In the genomic region with DNA sequence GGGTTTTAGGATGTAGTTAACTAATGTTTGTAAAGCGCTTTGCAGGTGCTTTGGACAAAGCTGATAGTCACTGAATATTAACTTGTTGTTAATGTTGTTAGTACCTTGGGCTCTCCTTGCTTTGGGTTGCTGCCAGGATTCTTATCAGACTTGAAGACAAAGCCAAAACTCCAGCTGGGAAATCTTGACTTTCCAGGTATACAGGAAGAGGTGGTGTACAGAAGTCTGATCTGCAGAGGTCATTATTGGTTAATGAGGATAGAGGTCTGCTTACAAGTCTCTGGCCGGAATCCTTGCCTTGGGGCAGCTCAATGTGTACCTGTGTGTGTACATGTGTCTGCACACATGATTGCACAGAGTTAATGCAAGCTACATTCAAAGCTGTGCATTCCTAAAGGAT, we compare ENCODE assay signal across 19 cellular contexts.
A peak's percentile ranks its signal among the peaks of the same experiment; 100 is the strongest.
DNase-seq lines count a peak whose midpoint lies in the region; ATAC-seq, FAIRE-seq and TF ChIP-seq lines count a peak whose summit lies in the region.
"Had no signal": no experiment of that assay in that cellular context is flagged by ENCODE, and none has a peak within 500 bp of the region (broad histone marks: within the 10 kb centered on the region; RNA-seq: fewer than 3 reads in every experiment).

No MANE protein-coding gene starts in this region.

- H2BK5ac ChIP-seq in H1 (ENCODE audit: low read depth, low read length), result no peak overlapping the region

- no peak overlapping the region for H4K5ac ChIP-seq in H1 (ENCODE audit: insufficient read length, low read depth, low read length)

- peaks cover 4% of the 10 kb centered on the region; the same call in 1 of the 2 replicates for H3K27me3 ChIP-seq in PC-9 (ENCODE audit: insufficient read depth, low read depth)
- H3K27me3 ChIP-seq in H1 (replicated peaks in 1 of 4; ENCODE audit: control insufficient read depth in 3 of 4, extremely low read depth in 1 of 4, insufficient read depth in 3 of 4, low read length in 3 of 4), result peaks cover 0 to 2% (median 0%) of the 10 kb centered on the region in 4 experiments; a peak in 2 of 7 replicates
- H3K27me3 ChIP-seq in small intestine (ENCODE audit: control insufficient read depth in 2 of 2, insufficient read depth in 2 of 2, low read length in 2 of 2), result peaks cover 4 to 6% of the 10 kb centered on the region in 2 donors

- no TSS peak for BruUV-seq in PC-9 (replicated peaks; lab: Mats Ljungman, UMichigan)

- H3K4me2 ChIP-seq in PC-9 (peak overlapping the region; percentile 43), H1 (ENCODE audit: insufficient read depth in 1 of 2, low read depth in 2 of 2, low read length in 2 of 2) (no peak overlapping the region)

- no peak overlapping the region for H3K9ac ChIP-seq in H1 (replicated peaks in 1 of 4; ENCODE audit: extremely low read depth in 1 of 4, low read depth in 3 of 4, low read length in 3 of 4)

- DNase-seq in PC-9 (peak; percentile 31 to 74), H1 (ENCODE audit: low read depth in 1 of 2, low spot score in 2 of 2) (no peak), small intestine (peak; percentile 11), NCI-H774 (lab: John Stamatoyannopoulos, UW) (no peak)
- no peak for DNase-seq in activated naive CD4-positive, alpha-beta T cell treated with Interleukin-2 at 50 U/mL for 16 hours
- DNase-seq: 8988T; C1 segment of cervical spinal cord; Caco-2; CD4-positive, CD25-positive, alpha-beta regulatory T cell; CD8-positive, alpha-beta T cell; DMS153; GF-D8; GOT3; H7; HCEC 1CT had no signal

- peak overlapping the region; percentile 26; the same call in 1 of the 2 replicates for H3K18ac ChIP-seq in H1 (ENCODE audit: extremely low read depth, low read length)

- H3K23ac ChIP-seq in H1 (ENCODE audit: insufficient read length), result no peak overlapping the region

- H4K91ac ChIP-seq in H1 (replicated peaks; ENCODE audit: insufficient read length, low read length), result no peak overlapping the region

- no peak overlapping the region for H3K56ac ChIP-seq in H1 (replicated peaks; ENCODE audit: insufficient read length, low read depth, low read length)

- CTCF ChIA-PET in PC-9 (lab: Charles Lee) (no interaction called here), H1 (lab: Charles Lee; ENCODE audit: partially characterized antibody) (interaction anchor here (0.7 to 1.4 kb wide), 3 partner anchors 10 to 23 kb away, joined by 3 to 4 read pairs (median 3); no protein-coding TSS in a partner anchor)

- no peak overlapping the region for H3K14ac ChIP-seq in H1 (ENCODE audit: insufficient read length)

- H4K8ac ChIP-seq in H1 (ENCODE audit: extremely low read depth, insufficient read depth, low read length), result no peak overlapping the region

- H3F3A ChIP-seq in PC-9 (ENCODE audit: insufficient read depth, low read depth), result peaks cover 24% of the 10 kb centered on the region

- 0 out of 2 replicates have a peak overlapping the region, but pooled peaks have one; percentile 11 for H2BK15ac ChIP-seq in H1 (ENCODE audit: low read length)

- H3K4me3 ChIP-seq in PC-9 (no peak overlapping the region), H1 (ENCODE audit: extremely low read depth in 1 of 4, insufficient read depth in 2 of 4, low read depth in 3 of 4, low read length in 4 of 4) (no peak overlapping the region), small intestine (ENCODE audit: low read depth in 1 of 2, low read length in 2 of 2) (no peak overlapping the region)

- H3K9me2 ChIP-seq in PC-9 (ENCODE audit: insufficient read depth), result no peaks in the 10 kb centered on the region

- H3K27ac ChIP-seq in C4-2B, result peak overlapping the region; percentile 13; the same call in 1 of the 2 replicates
- no peak overlapping the region for H3K27ac ChIP-seq in PC-9
- H3K27ac ChIP-seq in H1 (ENCODE audit: low read depth, low read length), result no peak overlapping the region
- H3K27ac ChIP-seq in small intestine (ENCODE audit: low read depth in 1 of 2, low read length in 1 of 2), result no peak overlapping the region

- TF ChIP-seq CTCF in C4-2B (conservative IDR thresholded peaks at IDR 0.05) (no peak), PC-9 (conservative IDR thresholded peaks at IDR 0.05) (no peak), H1 (IDR thresholded peaks at IDR 0.05; ENCODE audit: control extremely low read depth in 1 of 3, insufficient read depth in 1 of 3, low read depth in 1 of 3, low read length in 3 of 3) (no peak)

- H3K9me3 ChIP-seq in PC-9 (ENCODE audit: insufficient read depth, low read depth), result peaks cover 6% of the 10 kb centered on the region; the same call in 1 of the 2 replicates
- peaks cover 2 to 8% of the 10 kb centered on the region in 2 experiments; a peak in 1 of 4 replicates for H3K9me3 ChIP-seq in H1 (ENCODE audit: insufficient read depth in 2 of 2, low read depth in 1 of 2, low read length in 1 of 2)
- H3K9me3 ChIP-seq in small intestine (ENCODE audit: control insufficient read depth, low read depth), result no peaks in the 10 kb centered on the region
- H3K9me3 ChIP-seq: Caco-2 had no signal

- TF ChIP-seq RAD21 in H1 (IDR thresholded peaks at IDR 0.05 in 1 of 2, conservative IDR thresholded peaks at IDR 0.05 in 1 of 2; ENCODE audit: low read depth in 2 of 2, low read length in 2 of 2), result no peak

- H3K79me1 ChIP-seq in H1 (ENCODE audit: low read depth, low read length), result no peaks in the 10 kb centered on the region

- H3K4me1 ChIP-seq in PC-9 (replicated peaks; ENCODE audit: insufficient read depth), result peaks cover 50% of the 10 kb centered on the region
- H3K4me1 ChIP-seq in H1 (replicated peaks in 1 of 4; ENCODE audit: control insufficient read depth in 3 of 4, insufficient read depth in 4 of 4, low read length in 3 of 4), result peaks cover 17 to 35% (median 27%) of the 10 kb centered on the region in 4 experiments
- H3K4me1 ChIP-seq in small intestine (ENCODE audit: control insufficient read depth in 2 of 2, insufficient read depth in 1 of 2, low read depth in 1 of 2, low read length in 1 of 2), result no peaks in the 10 kb centered on the region

- TF ChIP-seq POLR2A in H1 (IDR thresholded peaks at IDR 0.05; ENCODE audit: control extremely low read depth in 1 of 2, low read depth in 2 of 2, low read length in 2 of 2), result no peak

- peak overlapping the region; percentile 57; the same call in 1 of the 2 replicates for H2BK20ac ChIP-seq in H1 (ENCODE audit: low read length)

- WGBS in H1 (ENCODE audit: extremely low coverage in 1 of 2, insufficient coverage in 1 of 2, insufficient read length in 1 of 2, insufficient replicate concordance in 2 of 2, low coverage in 1 of 2, low lambda C conversion rate in 2 of 2, missing lambda C conversion rate in 1 of 2), 2 experiments, result 77% methylated on average over 2 of the region's 2 CpGs; no CpG with 5 or more reads in 1 of the 2 experiments
- 13 to 64% (median 39%) methylated on average over 2 of the region's 2 CpGs for WGBS in small intestine, 3 donors

- H2AFZ ChIP-seq in PC-9 (no peak overlapping the region), H1 (ENCODE audit: low read length) (no peak overlapping the region)

- no peaks in the 10 kb centered on the region for H3K79me2 ChIP-seq in PC-9 (ENCODE audit: low read depth)
- no peaks in the 10 kb centered on the region for H3K79me2 ChIP-seq in H1 (ENCODE audit: control insufficient read depth in 1 of 2, insufficient read depth in 2 of 2, low read length in 2 of 2)

- H2BK120ac ChIP-seq in H1 (replicated peaks; ENCODE audit: low read depth, low read length), result no peak overlapping the region

- TF ChIP-seq EP300 in H1 (IDR thresholded peaks at IDR 0.05; ENCODE audit: borderline replicate concordance in 1 of 2, low read depth in 2 of 2, low read length in 2 of 2), result no peak

- no peak overlapping the region for H3K4ac ChIP-seq in H1 (replicated peaks; ENCODE audit: insufficient read length, low read depth, low read length)

- POLR2A ChIA-PET in PC-9 (lab: Charles Lee; ENCODE audit: unreplicated experiment), result no interaction called here
- POLR2A ChIA-PET in H1 (lab: Charles Lee; ENCODE audit: partially characterized antibody), result interaction anchor here (0.7 to 1.2 kb wide), 2 partner anchors 9 to 12 kb away, joined by 3 read pairs; no protein-coding TSS in a partner anchor

- no peaks in the 10 kb centered on the region for H3K36me3 ChIP-seq in PC-9 (ENCODE audit: low read depth)
- H3K36me3 ChIP-seq in H1 (ENCODE audit: control insufficient read depth in 2 of 4, insufficient read depth in 4 of 4, low read length in 3 of 4), result no peaks in the 10 kb centered on the region
- H3K36me3 ChIP-seq in small intestine (ENCODE audit: control insufficient read depth in 2 of 2, insufficient read depth in 2 of 2, low read length in 2 of 2), result no peaks in the 10 kb centered on the region

- H2AK5ac ChIP-seq in H1 (ENCODE audit: low read depth, low read length), result peak overlapping the region; percentile 53; the same call in 1 of the 2 replicates

- no peak for ATAC-seq in GM21576 (IDR thresholded peaks at IDR 0.05; ENCODE audit: unreplicated experiment)
- ATAC-seq: CD8-positive, alpha-beta T cell had no signal

- H4K20me1 ChIP-seq in PC-9 (ENCODE audit: insufficient read depth) (no peaks in the 10 kb centered on the region), H1 (replicated peaks in 1 of 2; ENCODE audit: control insufficient read depth in 1 of 2, insufficient read depth in 2 of 2, low read length in 2 of 2) (no peaks in the 10 kb centered on the region)

- intact Hi-C loops in PC-9 (cut with micrococcal nuclease; ENCODE audit: unreplicated experiment), result no loop called here

- H3K23me2 ChIP-seq in H1 (ENCODE audit: low read depth, low read length), result peaks cover 2% of the 10 kb centered on the region; the same call in 1 of the 2 replicates

- peak overlapping the region; percentile 88; the same call in 1 of the 2 replicates for H2BK12ac ChIP-seq in H1 (ENCODE audit: low read depth, low read length)

- no peak for FAIRE-seq in H1 (lab: Jason Lieb, UNC)
- FAIRE-seq in small intestine (lab: Jason Lieb, UNC), result no peak
- FAIRE-seq: GM12891, GM18507 had no signal

TF ChIP-seq in H1, 55 proteins besides CTCF, POLR2A, EP300 and RAD21:
- no peak for TF ChIP-seq SAP30 (IDR thresholded peaks at IDR 0.05; ENCODE audit: insufficient read depth, insufficient replicate concordance, low read length)
- no peak for TF ChIP-seq PHF8 (conservative IDR thresholded peaks at IDR 0.05; ENCODE audit: low read depth, low read length)
- no peak for TF ChIP-seq EGR1 (IDR thresholded peaks at IDR 0.05; ENCODE audit: borderline replicate concordance, low read depth, low read length)
- no peak for TF ChIP-seq BACH1 (IDR thresholded peaks at IDR 0.05; ENCODE audit: low read length)
- TF ChIP-seq YY1 (IDR thresholded peaks at IDR 0.05; ENCODE audit: low read depth, low read length), result no peak
- no peak for TF ChIP-seq NRF1 (IDR thresholded peaks at IDR 0.05; ENCODE audit: low read depth, low read length)
- no peak for TF ChIP-seq RNF2 (IDR thresholded peaks at IDR 0.05; ENCODE audit: borderline replicate concordance, low read depth, low read length, missing control alignments, poor library complexity, severe bottlenecking)
- no peak for TF ChIP-seq TAF7 (optimal IDR thresholded peaks at IDR 0.05; ENCODE audit: borderline replicate concordance, low read depth, low read length)
- TF ChIP-seq SUZ12 (IDR thresholded peaks at IDR 0.05; ENCODE audit: low read length), result no peak
- TF ChIP-seq TBP (IDR thresholded peaks at IDR 0.05; ENCODE audit: low read depth, low read length), result no peak

Comparison
In these comparisons a context has a peak if more than half of its experiments do, and no peak if none do; other contexts are left out.
1. DNase-seq: peak in PC-9 (2 of 2) and small intestine (single experiment); none in H1 (0 of 2), activated naive CD4-positive, alpha-beta T cell treated with Interleukin-2 at 50 U/mL for 16 hours (single experiment) and NCI-H774 (single experiment).